Comparison of ENCODE assay signal across 8 cellular contexts in the genomic region with DNA sequence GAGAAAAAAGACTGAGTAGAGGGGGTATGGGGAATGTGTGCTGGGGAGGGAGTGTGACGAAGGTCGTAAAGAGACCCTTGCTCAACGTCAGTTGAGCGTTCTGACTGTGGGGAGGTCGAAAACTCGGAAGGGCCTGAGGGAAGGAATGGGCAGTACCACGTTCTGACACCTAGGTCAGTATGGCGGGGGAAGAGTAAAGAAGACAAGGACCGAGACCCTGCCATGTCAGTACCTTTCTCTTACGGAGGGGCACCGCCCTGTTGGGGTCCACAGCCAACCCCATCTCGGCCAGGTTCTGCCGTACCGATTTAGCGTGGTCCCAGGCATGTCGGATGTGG. TPM values are rescaled to one million over a fixed set of nuclear protein-coding genes. Genes with fewer than 3 reads are reported as not detected.
A peak's percentile ranks its signal among the peaks of the same experiment; 100 is the strongest.
DNase-seq lines count a peak whose midpoint lies in the region; ATAC-seq and TF ChIP-seq lines count a peak whose summit lies in the region.

No MANE protein-coding gene starts in this region.

- no peaks in the 10 kb centered on the region for H4K20me1 ChIP-seq in H9 (ENCODE audit: control insufficient read depth, insufficient read depth, insufficient read length)

- CTCF ChIA-PET in AG04450 (lab: Charles Lee), result no interaction called here
- CTCF ChIA-PET in WTC11 (lab: Charles Lee), result interaction anchor here (1.4 to 2.6 kb wide), 4 partner anchors 17 to 658 kb away, joined by 6 to 12 read pairs (median 8); partner anchors contain the start of genes CLTB and FAF2

- H3K27me3 Mint-ChIP-seq in H9 (ENCODE audit: low read depth) (no peaks in the 10 kb centered on the region), WTC11 (ENCODE audit: low read depth) (no peaks in the 10 kb centered on the region; the same call in 1 of the 2 replicates), glutamatergic neuron (ENCODE audit: unreplicated experiment) (peaks cover 10% of the 10 kb centered on the region)

- no peak overlapping the region for H2BK5ac ChIP-seq in H9 (ENCODE audit: insufficient read length, low read length)

- no peak overlapping the region for H2AFZ ChIP-seq in H9 (ENCODE audit: low read length)

- H3K4me3 Mint-ChIP-seq in H9 (peak overlapping the region; percentile 97 to 99), WTC11 (peak overlapping the region; percentile 99), glutamatergic neuron (ENCODE audit: unreplicated experiment) (peak overlapping the region; percentile 99)

- no peak for TF ChIP-seq CTCF in AG04450 (IDR thresholded peaks at IDR 0.05; ENCODE audit: low read depth, low read length)
- TF ChIP-seq CTCF in H9 (conservative IDR thresholded peaks at IDR 0.05), result no peak
- no peak for TF ChIP-seq CTCF in WTC11 (IDR thresholded peaks at IDR 0.05)
- no peak for TF ChIP-seq CTCF in glutamatergic neuron (IDR thresholded peaks at IDR 0.05; ENCODE audit: partially characterized antibody, unreplicated experiment)
- no peak for TF ChIP-seq CTCF in gastrocnemius medialis (IDR thresholded peaks at IDR 0.05 in 4 of 5, conservative IDR thresholded peaks at IDR 0.05 in 1 of 5)

- no peak overlapping the region for H4K91ac ChIP-seq in H9 (ENCODE audit: insufficient read length, low read depth, low read length)

- H3K9ac ChIP-seq in H9 (ENCODE audit: extremely low read depth, insufficient read length, low read length), result peak overlapping the region; percentile 64

- H3T11ph ChIP-seq in H9 (ENCODE audit: low read length), result no peak overlapping the region

- peak; percentile 2; the same call in 1 of the 2 replicates for ATAC-seq in WTC11
- ATAC-seq in gastrocnemius medialis, result no peak
- no peak for ATAC-seq in HG02623 (IDR thresholded peaks at IDR 0.05; ENCODE audit: unreplicated experiment)
- ATAC-seq in HG02588 (IDR thresholded peaks at IDR 0.05; ENCODE audit: unreplicated experiment), result no peak

- H3K36me3 ChIP-seq in gastrocnemius medialis, result peaks cover 0 to 62% of the 10 kb centered on the region in 2 donors

- H3K9me3 ChIP-seq in AG04450 (ENCODE audit: control insufficient read depth, insufficient read depth, low read length) (no peaks in the 10 kb centered on the region), H9 (ENCODE audit: control insufficient read depth, low read depth, low read length) (no peaks in the 10 kb centered on the region), gastrocnemius medialis (no peaks in the 10 kb centered on the region)

- H3K27ac Mint-ChIP-seq in H9 (peak overlapping the region; percentile 82 to 100 (median 94)), WTC11 (peak overlapping the region; percentile 95; the same call in 1 of the 2 replicates), glutamatergic neuron (ENCODE audit: unreplicated experiment) (peak overlapping the region; percentile 99)

- no peak overlapping the region for H3K56ac ChIP-seq in H9 (ENCODE audit: insufficient read length, low read depth, low read length)

- H3K4ac ChIP-seq in H9 (ENCODE audit: low read depth, low read length), result no peak overlapping the region

- no peaks in the 10 kb centered on the region for H3K4me1 ChIP-seq in H9 (ENCODE audit: insufficient read depth, low read length)
- peaks cover 31 to 42% of the 10 kb centered on the region in 2 donors for H3K4me1 ChIP-seq in gastrocnemius medialis

- H2BK15ac ChIP-seq in H9 (ENCODE audit: low read depth, low read length), result no peak overlapping the region

- peak overlapping the region; percentile 65 for H3K4me2 ChIP-seq in H9 (ENCODE audit: insufficient read depth, insufficient read length, low read length)

- H3K27me3 ChIP-seq in AG04450 (ENCODE audit: control insufficient read depth, insufficient read depth, low read length) (no peaks in the 10 kb centered on the region), H9 (ENCODE audit: insufficient read depth, low read length) (no peaks in the 10 kb centered on the region), gastrocnemius medialis (no peaks in the 10 kb centered on the region)

- H3K4me1 Mint-ChIP-seq in H9, result peaks cover 12% of the 10 kb centered on the region in 2 experiments
- peaks cover 19% of the 10 kb centered on the region for H3K4me1 Mint-ChIP-seq in WTC11
- peaks cover 11% of the 10 kb centered on the region for H3K4me1 Mint-ChIP-seq in glutamatergic neuron (ENCODE audit: low read depth, unreplicated experiment)

- intact Hi-C loops in gastrocnemius medialis (cut with DNase I; ENCODE audit: low total_unique reads), result loop anchor here (1.0 to 10.0 kb wide), 7 partner anchors 17 to 1157 kb away; partner anchors contain the start of genes FAF2, KIAA1191, RNF44 and TSPAN17

- peak overlapping the region; percentile 98 for H3K4me3 ChIP-seq in AG04450 (ENCODE audit: low read depth, low read length)
- H3K4me3 ChIP-seq in gastrocnemius medialis, result peak overlapping the region; percentile 76 to 95 (median 86)

- WGBS in H9 (ENCODE audit: extremely low coverage, insufficient read length, low lambda C conversion rate), result no CpG with 5 or more reads among the region's 16 CpGs

- no peak for TF ChIP-seq POLR2A in gastrocnemius medialis (IDR thresholded peaks at IDR 0.05)

- in situ Hi-C loops in gastrocnemius medialis (cut with MboI; ENCODE audit: low sequenced_read_pairs in 4 of 4), result no loop called here

- H2BK12ac ChIP-seq in H9 (ENCODE audit: insufficient read length, low read depth, low read length), result no peak overlapping the region

- POLR2A ChIA-PET in AG04450 (lab: Yijun Ruan, JAX), result interaction anchor here (0.6 to 0.9 kb wide), 2 partner anchors 145 to 149 kb away, joined by 3 to 7 read pairs; partner anchors contain the start of gene RNF44
- POLR2A ChIA-PET in WTC11 (lab: Charles Lee), result interaction anchor here (0.5 to 2.0 kb wide), 3 partner anchors 149 to 646 kb away, joined by 3 to 5 read pairs (median 3); partner anchors contain the start of gene RNF44

- no peaks in the 10 kb centered on the region for H3K79me1 ChIP-seq in H9 (ENCODE audit: insufficient read depth, low read depth, low read length, poor library complexity, severe bottlenecking)

- H2AK5ac ChIP-seq in H9 (ENCODE audit: insufficient read length, low read length), result no peak overlapping the region

- no peak overlapping the region for H4K8ac ChIP-seq in H9 (replicated peaks; ENCODE audit: insufficient read length, low read depth, low read length)

- H3K79me2 ChIP-seq in H9 (ENCODE audit: insufficient read depth, low read length), result peaks cover 8% of the 10 kb centered on the region; the same call in 1 of the 2 replicates

- H3K18ac ChIP-seq in H9 (ENCODE audit: insufficient read length, low read depth, low read length), result no peak overlapping the region

- H3K27ac ChIP-seq in AG04450 (ENCODE audit: low read depth, low read length) (peak overlapping the region; percentile 39), H9 (ENCODE audit: insufficient read length, low read depth, low read length) (no peak overlapping the region), gastrocnemius medialis (peak overlapping the region; percentile 92 to 98 (median 96))

- H3K14ac ChIP-seq in H9 (ENCODE audit: insufficient read depth, low read length), result 0 out of 2 replicates have a peak overlapping the region, but pooled peaks have one; percentile 6

- H3K36me3 Mint-ChIP-seq in H9 (ENCODE audit: insufficient read depth in 1 of 3, low read depth in 3 of 3), result peaks cover 30 to 56% (median 37%) of the 10 kb centered on the region in 3 experiments
- H3K36me3 Mint-ChIP-seq in WTC11, result peaks cover 30% of the 10 kb centered on the region
- no peaks in the 10 kb centered on the region for H3K36me3 Mint-ChIP-seq in glutamatergic neuron (ENCODE audit: unreplicated experiment)

- H3K23me2 ChIP-seq in H9 (ENCODE audit: insufficient read length, low read depth, low read length, poor library complexity, severe bottlenecking), result peaks cover 7% of the 10 kb centered on the region

- no peak overlapping the region for H4K5ac ChIP-seq in H9 (ENCODE audit: insufficient read length, low read depth, low read length)

- no peak overlapping the region for H2BK120ac ChIP-seq in H9 (ENCODE audit: low read depth, low read length, poor library complexity, severe bottlenecking)

- DNase-seq in AG04450 (ENCODE audit: low read depth, low spot score), result no peak
- peak; percentile 40 for DNase-seq in H9
- DNase-seq in WTC11 (ENCODE audit: low spot score), result no peak
- DNase-seq in glutamatergic neuron, result no peak
- DNase-seq in gastrocnemius medialis, result no peak
- no peak for DNase-seq in amygdala (lab: John Stamatoyannopoulos, UW)

- no peak overlapping the region for H3K23ac ChIP-seq in H9 (ENCODE audit: insufficient read length, low read depth, low read length)

- H3K9me3 Mint-ChIP-seq in H9 (peaks cover 0 to 3% of the 10 kb centered on the region in 2 experiments; a peak in 1 of 5 replicates), WTC11 (no peaks in the 10 kb centered on the region), glutamatergic neuron (ENCODE audit: unreplicated experiment) (peaks cover 11% of the 10 kb centered on the region)

- no peak overlapping the region for H2BK20ac ChIP-seq in H9 (ENCODE audit: low read depth, low read length, poor library complexity, severe bottlenecking)

TF ChIP-seq in WTC11, 78 proteins besides CTCF, POLR2A, EP300 and RAD21 (continues in another document):
- no peak; the same call in 1 of the 2 replicates for TF ChIP-seq ETV6 (CRISPR knock-in tag; IDR thresholded peaks at IDR 0.05)

RNA-seq across cellular contexts. Expression of gene NOP16, which starts 0.4 kb away (rescaled TPM):
- polyA plus RNA-seq in AG04450 (2011; rRNA removed), result 29.3 and 29.4 TPM in 2 replicates
- 13.3 and 15.4 TPM in 2 replicates for polyA minus RNA-seq in AG04450 (2011; rRNA and poly(A)+ RNA removed)
- total RNA-seq in H9 (2021) (104 and 114 TPM in 2 replicates), WTC11 (2021) (51.7 to 57.7 TPM (median 52.1 TPM) in 3 replicates), glutamatergic neuron (ENCODE audit: unreplicated experiment) (18.6 TPM), gastrocnemius medialis (10 to 100 TPM; 21.6 to 43.5 (median 33.9) TPM)

RNA-seq across cellular contexts. Expression of gene HIGD2A, which starts 0.6 kb away (rescaled TPM):
- 71.4 and 89.8 TPM in 2 replicates for polyA plus RNA-seq in AG04450 (2011; rRNA removed)
- 41.7 and 62.8 TPM in 2 replicates for polyA minus RNA-seq in AG04450 (2011; rRNA and poly(A)+ RNA removed)
- total RNA-seq in H9 (2021), result 92.3 and 92.8 TPM in 2 replicates
- 98.2 to 112 TPM (median 108 TPM) in 3 replicates for total RNA-seq in WTC11 (2021)
- 103 TPM for total RNA-seq in glutamatergic neuron (ENCODE audit: unreplicated experiment)
- total RNA-seq in gastrocnemius medialis, result 100 to 1,000 TPM; 189 to 274 (median 229) TPM

RNA-seq across cellular contexts. Expression of gene ARL10, which starts 22.7 kb away (rescaled TPM):
- polyA plus RNA-seq in AG04450 (2011; rRNA removed), result 5.4 and 6.6 TPM in 2 replicates
- 5.6 and 8.4 TPM in 2 replicates for polyA minus RNA-seq in AG04450 (2011; rRNA and poly(A)+ RNA removed)
- total RNA-seq in H9 (2021) (7.9 and 9.6 TPM in 2 replicates), WTC11 (2021) (6.8 to 11.4 TPM (median 10.9 TPM) in 3 replicates), glutamatergic neuron (ENCODE audit: unreplicated experiment) (34.7 TPM), gastrocnemius medialis (1 to 10 TPM; 1.4 to 4.7 (median 2.4) TPM)

RNA-seq across cellular contexts. Expression of gene KIAA1191, which starts 26.4 kb away (rescaled TPM):
- polyA plus RNA-seq in AG04450 (2011; rRNA removed), result 98.3 and 113 TPM in 2 replicates
- 113 and 129 TPM in 2 replicates for polyA minus RNA-seq in AG04450 (2011; rRNA and poly(A)+ RNA removed)
- total RNA-seq in H9 (2021) (128 and 136 TPM in 2 replicates), WTC11 (2021) (92.7 to 111 TPM (median 103 TPM) in 3 replicates), glutamatergic neuron (ENCODE audit: unreplicated experiment) (203 TPM), gastrocnemius medialis (100 to 1,000 TPM in 1 of 4 donors, 10 to 100 TPM in 3; 76.3 to 174 (median 84.1) TPM)

RNA-seq across cellular contexts. Expression of gene CLTB, which starts 28.4 kb away (rescaled TPM):
- polyA plus RNA-seq in AG04450 (2011; rRNA removed), result 66.2 and 67.3 TPM in 2 replicates
- polyA minus RNA-seq in AG04450 (2011; rRNA and poly(A)+ RNA removed), result 22.6 and 24.8 TPM in 2 replicates
- total RNA-seq in H9 (2021) (31.6 and 34.5 TPM in 2 replicates), WTC11 (2021) (28.6 to 33.8 TPM (median 30.3 TPM) in 3 replicates), glutamatergic neuron (ENCODE audit: unreplicated experiment) (83.8 TPM), gastrocnemius medialis (100 to 1,000 TPM; 261 to 386 (median 302) TPM)
